8 cellular contexts compared by ENCODE assay signal in the genomic region with DNA sequence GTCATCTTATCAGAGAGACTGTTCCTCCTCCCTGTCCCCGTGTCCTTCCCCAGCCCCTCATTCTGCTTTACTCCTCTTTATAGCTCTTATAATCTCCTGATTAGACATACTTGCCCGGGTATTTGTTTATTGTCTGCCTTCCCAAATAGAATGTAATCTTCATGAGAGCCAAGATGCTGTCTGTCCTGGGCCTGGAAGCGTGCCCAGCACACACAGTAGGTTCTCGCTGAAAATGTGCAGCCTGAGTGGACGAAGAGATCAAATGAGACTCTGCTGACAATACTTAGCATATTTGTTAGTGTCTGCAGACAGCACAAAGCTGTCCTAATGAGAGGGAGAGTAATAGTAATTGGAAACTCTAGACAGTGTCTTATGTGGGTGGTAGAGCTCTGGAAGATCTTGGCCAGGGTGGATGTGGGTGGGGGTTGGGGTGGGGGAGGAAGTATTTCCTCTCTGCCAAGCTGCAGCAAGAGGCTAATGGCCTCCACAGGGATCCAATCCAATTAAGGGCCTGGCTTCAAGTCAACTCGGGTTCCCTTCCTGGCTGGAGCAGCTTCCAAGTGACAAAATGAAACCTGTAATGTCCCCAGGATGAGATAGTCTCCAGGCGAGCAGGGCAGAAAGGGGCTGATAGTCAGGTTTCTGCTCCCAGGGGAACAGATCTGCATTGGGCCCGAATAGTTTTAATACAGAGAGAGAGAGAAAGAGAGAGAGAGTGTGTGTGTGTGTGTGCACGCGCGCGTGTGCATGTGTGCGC. TPM values are rescaled to one million over a fixed set of nuclear protein-coding genes. Genes with fewer than 3 reads are reported as not detected.
A peak's percentile ranks its signal among the peaks of the same experiment; 100 is the strongest.
DNase-seq lines count a peak whose midpoint lies in the region; ATAC-seq and TF ChIP-seq lines count a peak whose summit lies in the region.
"Had no signal": no experiment of that assay in that cellular context is flagged by ENCODE, and none has a peak within 500 bp of the region (broad histone marks: within the 10 kb centered on the region; RNA-seq: fewer than 3 reads in every experiment).

No MANE protein-coding gene starts in this region.

- H3K36me3 ChIP-seq in left lung = no peaks in the 10 kb centered on the region
- H3K36me3 ChIP-seq in transverse colon = no peaks in the 10 kb centered on the region
- H3K36me3 ChIP-seq: neutrophil had no signal

- H3K4me3 ChIP-seq in NB4 (ENCODE audit: low read depth, low read length) (no peak overlapping the region), left lung (no peak overlapping the region), transverse colon (no peak overlapping the region)

- DNase-seq in NB4 (ENCODE audit: low read depth) (peak; percentile 45), left lung (no peak), transverse colon (no peak), NCI-H1694 treated with DMSO at 0.1 percent for 48 hours (lab: John Stamatoyannopoulos, UW) (no peak), AG08395 (ENCODE audit: low spot score) (no peak)

- intact Hi-C loops in left lung (cut with DNase I) = no loop called here
- intact Hi-C loops in transverse colon (cut with DNase I; ENCODE audit: low total_unique reads) = no loop called here

- in situ Hi-C loops in transverse colon (cut with MboI; ENCODE audit: low pct_ligation_motif_present in 1 of 4, low pct_unique_long_range_greater_than_20kb in 1 of 4, low sequenced_read_pairs in 3 of 4) = no loop called here

- TF ChIP-seq EP300 in transverse colon (IDR thresholded peaks at IDR 0.05; ENCODE audit: low read depth) = no peak

- 21 to 47% methylated on average over 5 to 13 of the region's 13 CpGs for WGBS in transverse colon (ENCODE audit: low coverage in 1 of 2), 2 donors

- no peaks in the 10 kb centered on the region for H3K9me3 ChIP-seq in left lung
- H3K9me3 ChIP-seq in transverse colon = no peaks in the 10 kb centered on the region
- H3K9me3 ChIP-seq: neutrophil had no signal

- H3K27ac ChIP-seq in angular gyrus (ENCODE audit: low read depth, low read length) = peak overlapping the region; percentile 49
- peak overlapping the region; percentile 62 to 66 for H3K27ac ChIP-seq in left lung
- H3K27ac ChIP-seq in transverse colon = peak overlapping the region; percentile 23 to 57 (median 50)
- H3K27ac ChIP-seq: neutrophil had no signal

- no peak for TF ChIP-seq POLR2A in NB4 (IDR thresholded peaks at IDR 0.05; ENCODE audit: extremely low read depth, insufficient read length)
- TF ChIP-seq POLR2A in transverse colon (IDR thresholded peaks at IDR 0.05) = no peak

- no peak for TF ChIP-seq CTCF in NB4 (IDR thresholded peaks at IDR 0.05; ENCODE audit: low read depth, low read length)
- no peak for TF ChIP-seq CTCF in left lung (IDR thresholded peaks at IDR 0.05)
- TF ChIP-seq CTCF in transverse colon (IDR thresholded peaks at IDR 0.05) = no peak

- ATAC-seq in left lung (peak; percentile 71), HG03460 (IDR thresholded peaks at IDR 0.05; ENCODE audit: unreplicated experiment) (no peak)

- H3K4me1 ChIP-seq in left lung = peaks cover 5 to 48% of the 10 kb centered on the region in 2 donors
- H3K4me1 ChIP-seq in transverse colon = peaks cover 3 to 18% (median 16%) of the 10 kb centered on the region in 4 donors

- no peaks in the 10 kb centered on the region for H3K27me3 ChIP-seq in left lung
- no peaks in the 10 kb centered on the region for H3K27me3 ChIP-seq in transverse colon
- H3K27me3 ChIP-seq: neutrophil had no signal

RNA-seq across cellular contexts. Expression of a gene that starts 9.4 kb away (rescaled TPM):
- total RNA-seq in left lung (100 to 1,000 TPM; 158 to 197 TPM), transverse colon (100 to 1,000 TPM in 1 of 4 donors, 10 to 100 TPM in 3; 52.4 to 107 (median 65.0) TPM)
